ENCODE assay signal across 10 cellular contexts in the genomic region with DNA sequence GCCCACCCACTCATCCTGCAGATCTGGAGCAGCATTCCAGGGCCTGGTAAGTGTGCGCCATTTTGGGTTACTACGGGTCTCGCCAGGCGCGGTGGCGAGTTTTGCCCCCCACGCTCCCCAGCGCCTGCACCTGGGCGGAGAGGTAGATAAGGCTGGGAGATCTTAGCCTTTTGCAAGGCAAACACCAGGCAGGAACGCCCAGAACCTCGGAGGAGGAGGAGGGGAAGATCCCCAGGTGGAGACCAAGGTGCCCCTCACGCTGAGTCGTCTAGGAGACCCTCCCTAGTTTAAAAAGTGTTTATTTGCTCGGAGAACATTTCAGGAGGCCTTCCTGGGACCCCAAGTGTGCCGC. TPM values are rescaled to one million over a fixed set of nuclear protein-coding genes. Genes with fewer than 3 reads are reported as not detected.
DNase-seq lines count a peak whose midpoint lies in the region; ATAC-seq and TF ChIP-seq lines count a peak whose summit lies in the region.
"Had no signal": no experiment of that assay in that cellular context is flagged by ENCODE, and none has a peak within 500 bp of the region (broad histone marks: within the 10 kb centered on the region; RNA-seq: fewer than 3 reads in every experiment).

No MANE protein-coding gene starts in this region.

- H2BK120ac ChIP-seq in neuronal stem cell (ENCODE audit: low read depth, low read length): no peak overlapping the region

- DNase-seq in AG09309 (ENCODE audit: low read depth) (no peak), NCI-H69 (lab: John Stamatoyannopoulos, UW) (peak; percentile 10), esophagus muscularis mucosa (ENCODE audit: extremely low spot score) (peak; percentile 8), neuronal stem cell (ENCODE audit: low spot score) (no peak), lower lobe of right lung (no peak), CD1c-positive myeloid dendritic cell (ENCODE audit: extremely low spot score) (no peak)
- DNase-seq: T-helper 9 cell had no signal

- no peak overlapping the region for H3K4ac ChIP-seq in neuronal stem cell (ENCODE audit: low read length)

- no peak for ATAC-seq in lower lobe of right lung
- ATAC-seq in HG02798 (IDR thresholded peaks at IDR 0.05; ENCODE audit: poor library complexity, unreplicated experiment): no peak
- no peak for ATAC-seq in HG02970 (IDR thresholded peaks at IDR 0.05; ENCODE audit: low FRiP score, unreplicated experiment)

- H3K79me1 ChIP-seq in neuronal stem cell (ENCODE audit: low read depth, low read length): no peaks in the 10 kb centered on the region

- H3K36me3 ChIP-seq in esophagus muscularis mucosa (no peaks in the 10 kb centered on the region), neuronal stem cell (replicated peaks in 1 of 2; ENCODE audit: control insufficient read depth in 2 of 2, insufficient read depth in 2 of 2, low read length in 2 of 2) (no peaks in the 10 kb centered on the region), lower lobe of right lung (no peaks in the 10 kb centered on the region)

- intact Hi-C loops in esophagus muscularis mucosa (cut with DNase I) (loop anchor here (2.0 to 10.0 kb wide), 3 partner anchors 110 to 202 kb away; a partner anchor contains a TSS), lower lobe of right lung (cut with DNase I) (no loop called here)

- no peak overlapping the region for H3K14ac ChIP-seq in neuronal stem cell (ENCODE audit: low read length)

- peak overlapping the region; percentile 9 for H2BK15ac ChIP-seq in neuronal stem cell (ENCODE audit: low read length)

- no peak for TF ChIP-seq EP300 in esophagus muscularis mucosa (IDR thresholded peaks at IDR 0.05)

- 57% methylated on average over 13 of the region's 15 CpGs for WGBS in esophagus muscularis mucosa
- WGBS in neuronal stem cell (ENCODE audit: extremely low coverage in 2 of 2, insufficient read length in 2 of 2, insufficient replicate concordance in 1 of 2), 2 donors: no CpG with 5 or more reads among the region's 15 CpGs

- no peak for TF ChIP-seq POLR2A in esophagus muscularis mucosa (IDR thresholded peaks at IDR 0.05; ENCODE audit: low read depth)

- peak overlapping the region; percentile 47 for H2AK5ac ChIP-seq in neuronal stem cell (ENCODE audit: low read depth, low read length)

- H3K18ac ChIP-seq in neuronal stem cell (ENCODE audit: low read length): peak overlapping the region; percentile 84

- peak overlapping the region; percentile 70 for H3K4me2 ChIP-seq in neuronal stem cell (ENCODE audit: insufficient read depth, low read length, poor library complexity, severe bottlenecking)

- H3K23ac ChIP-seq in neuronal stem cell (ENCODE audit: low read depth, low read length, poor library complexity): peak overlapping the region; percentile 60

- H3K4me3 ChIP-seq in AG09309 (ENCODE audit: control insufficient read depth, low read depth, low read length): peak overlapping the region; percentile 48
- peak overlapping the region; percentile 64 to 77 (median 72) for H3K4me3 ChIP-seq in esophagus muscularis mucosa
- H3K4me3 ChIP-seq in neuronal stem cell (ENCODE audit: low read length in 2 of 2): peak overlapping the region in 1 of 2 donors; percentile 21
- no peak overlapping the region for H3K4me3 ChIP-seq in lower lobe of right lung

- H4K91ac ChIP-seq in neuronal stem cell (ENCODE audit: low read depth, low read length, poor library complexity): no peak overlapping the region

- H3K27ac ChIP-seq in esophagus muscularis mucosa (replicated peaks in 1 of 4): peak overlapping the region; percentile 89 to 95 (median 93)
- no peak overlapping the region for H3K27ac ChIP-seq in neuronal stem cell (replicated peaks; ENCODE audit: low read length)
- H3K27ac ChIP-seq in lower lobe of right lung: no peak overlapping the region

- no peak for TF ChIP-seq CTCF in AG09309 (IDR thresholded peaks at IDR 0.05; ENCODE audit: control insufficient read depth, insufficient read depth, low read depth, low read length, missing control alignments)
- no peak for TF ChIP-seq CTCF in esophagus muscularis mucosa (IDR thresholded peaks at IDR 0.05)
- no peak for TF ChIP-seq CTCF in lower lobe of right lung (IDR thresholded peaks at IDR 0.05)

- H4K8ac ChIP-seq in neuronal stem cell (ENCODE audit: low read depth, low read length): no peak overlapping the region

- peak overlapping the region; percentile 72 for H3K9ac ChIP-seq in neuronal stem cell (ENCODE audit: low read depth, low read length, poor library complexity)

- H3K4me1 ChIP-seq in esophagus muscularis mucosa (peaks cover 18 to 57% (median 44%) of the 10 kb centered on the region in 4 donors), neuronal stem cell (ENCODE audit: control insufficient read depth in 2 of 2, insufficient read depth in 1 of 2, low read depth in 1 of 2, low read length in 2 of 2) (peaks cover 10 to 18% of the 10 kb centered on the region in 2 donors), lower lobe of right lung (peaks cover 17% of the 10 kb centered on the region)

- peak overlapping the region; percentile 73 for H2BK5ac ChIP-seq in neuronal stem cell (ENCODE audit: low read length)

- no peaks in the 10 kb centered on the region for H3K9me3 ChIP-seq in esophagus muscularis mucosa
- no peaks in the 10 kb centered on the region for H3K9me3 ChIP-seq in neuronal stem cell (replicated peaks in 1 of 2; ENCODE audit: control insufficient read depth in 2 of 2, insufficient read depth in 1 of 2, low read depth in 1 of 2, low read length in 2 of 2)
- no peaks in the 10 kb centered on the region for H3K9me3 ChIP-seq in lower lobe of right lung

- H2AFZ ChIP-seq in neuronal stem cell (ENCODE audit: low read length): peak overlapping the region; percentile 65

- no peak overlapping the region for H2BK12ac ChIP-seq in neuronal stem cell (ENCODE audit: low read length)

- H3K27me3 ChIP-seq in esophagus muscularis mucosa (peaks cover 0 to 10% (median 0%) of the 10 kb centered on the region in 4 donors), neuronal stem cell (ENCODE audit: control insufficient read depth in 3 of 3, insufficient read depth in 3 of 3, low read depth in 1 of 3, low read length in 3 of 3) (peaks cover 9 to 31% (median 13%) of the 10 kb centered on the region in 3 experiments), lower lobe of right lung (ENCODE audit: low read depth) (peaks cover 29% of the 10 kb centered on the region)

RNA-seq across cellular contexts. Expression of a gene that starts 0.4 kb away (rescaled TPM):
- 100 to 1,000 TPM; 172 to 287 (median 231) TPM for total RNA-seq in esophagus muscularis mucosa
- 0.04 TPM for polyA plus RNA-seq in neuronal stem cell (2013, experiment 1 of 2)
- polyA plus RNA-seq in neuronal stem cell (2013, experiment 2 of 2): 0.07 TPM
- total RNA-seq in lower lobe of right lung: 5.1 TPM
- total RNA-seq: pulmonary artery endothelial cell had no signal

Comparison
In these comparisons a context has a peak if more than half of its experiments do, and no peak if none do; other contexts are left out.
1. DNase-seq: peak in NCI-H69 (single experiment) and esophagus muscularis mucosa (single experiment); none in AG09309 (single experiment), neuronal stem cell (single experiment), lower lobe of right lung (single experiment) and CD1c-positive myeloid dendritic cell (single experiment).
2. H3K27ac ChIP-seq: peak in esophagus muscularis mucosa (4 of 4); none in neuronal stem cell (single experiment) and lower lobe of right lung (single experiment).
3. RNA of a gene that starts 0.4 kb away (total RNA-seq): 172 to 287 TPM in esophagus muscularis mucosa; 5.1 TPM in lower lobe of right lung (single experiment); every median in the first group is over 10 times any median in the second.